In the genomic region with DNA sequence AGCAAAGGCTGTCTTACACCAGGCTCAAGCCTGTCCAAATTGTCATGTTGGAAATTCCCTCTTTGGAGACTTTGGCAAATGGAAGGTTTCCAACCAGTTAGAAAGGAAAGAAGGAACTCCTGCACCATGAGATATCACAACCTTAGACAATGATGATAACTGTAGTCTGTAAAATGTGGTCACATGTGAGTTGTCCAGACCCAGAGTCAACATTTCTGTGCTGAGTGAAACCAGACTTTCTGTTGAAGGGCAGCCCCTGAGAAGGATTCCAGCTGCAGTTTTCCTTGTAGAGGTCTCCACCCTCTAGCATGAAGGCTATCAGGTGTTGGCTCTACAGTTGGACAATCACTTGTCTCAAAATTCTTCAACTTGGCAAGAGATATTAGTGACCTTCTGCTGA, we compare ENCODE assay signal across 8 cellular contexts.
"Had no signal": no experiment of that assay in that cellular context is flagged by ENCODE, and none has a peak within 500 bp of the region (broad histone marks: within the 10 kb centered on the region; RNA-seq: fewer than 3 reads in every experiment).

No MANE protein-coding gene starts in this region.

- H3K4me3 ChIP-seq: GM12878 had no signal

- DNase-seq: GDM1, GF-D8 had no signal

- FAIRE-seq: G401.6, GM12878, GM12891, GM12892, GM18507, GM19239 had no signal
